Comparison of ENCODE assay signal across 9 cellular contexts in the genomic region with DNA sequence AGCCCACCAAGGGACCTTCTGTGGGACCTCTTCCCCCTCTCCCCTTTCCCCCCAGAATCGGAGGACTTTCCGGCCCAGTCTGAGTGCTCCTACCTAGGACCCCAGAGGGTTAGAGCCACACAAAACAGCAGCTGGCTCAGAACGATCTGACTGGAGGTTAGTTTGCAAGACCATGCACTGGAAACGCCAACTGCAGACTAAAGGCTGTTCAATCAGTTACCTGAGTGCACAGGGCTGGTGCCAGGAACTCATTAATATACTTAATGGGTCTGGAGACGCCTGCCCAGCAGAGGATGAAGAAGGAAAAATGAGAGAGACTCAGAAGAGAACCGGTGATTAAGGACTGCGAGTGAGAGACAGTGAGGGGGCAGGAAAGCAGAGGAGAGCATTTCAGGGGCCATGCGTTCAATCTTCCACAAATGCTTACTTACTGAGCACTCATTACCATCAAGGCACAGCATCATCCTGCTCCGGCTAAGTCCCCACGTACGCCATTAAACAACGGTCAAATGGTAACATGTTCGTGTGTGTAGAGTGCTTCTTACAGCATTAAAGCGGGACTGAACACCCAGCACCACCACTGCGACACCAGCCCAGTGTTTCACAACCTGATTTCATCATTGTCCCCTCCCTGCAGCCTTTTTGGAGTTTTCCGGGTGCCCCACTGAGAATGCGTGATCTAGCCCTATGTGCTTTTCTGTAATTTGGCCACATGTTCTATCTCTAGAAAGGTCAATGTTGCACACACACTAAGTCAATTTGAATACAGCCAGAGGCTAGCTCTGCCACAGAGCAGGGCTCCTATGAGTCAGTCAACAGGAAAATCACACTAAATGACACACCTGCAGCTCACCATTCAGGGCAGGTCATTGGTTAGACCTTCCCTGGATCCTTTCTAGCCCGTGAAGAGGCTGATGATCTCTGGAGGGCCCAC. TPM values are rescaled to one million over a fixed set of nuclear protein-coding genes. Genes with fewer than 3 reads are reported as not detected.
DNase-seq lines count a peak whose midpoint lies in the region; ATAC-seq, FAIRE-seq and TF ChIP-seq lines count a peak whose summit lies in the region.
"Had no signal": no experiment of that assay in that cellular context is flagged by ENCODE, and none has a peak within 500 bp of the region (broad histone marks: within the 10 kb centered on the region; RNA-seq: fewer than 3 reads in every experiment).

No MANE protein-coding gene starts in this region.

- H3K36me3 ChIP-seq in HCT116 (ENCODE audit: control insufficient read depth in 1 of 2, insufficient read depth in 2 of 2, low read length in 2 of 2) (peaks cover 79 to 87% of the 10 kb centered on the region in 2 experiments), H1 (ENCODE audit: control insufficient read depth in 2 of 4, insufficient read depth in 4 of 4, low read length in 3 of 4) (peaks cover 61 to 98% (median 89%) of the 10 kb centered on the region in 4 experiments), osteoblast (ENCODE audit: insufficient read depth, low read length) (peaks cover 97% of the 10 kb centered on the region)

- no peaks in the 10 kb centered on the region for H3K9me2 ChIP-seq in HCT116 (ENCODE audit: insufficient read depth)

- peaks cover 10% of the 10 kb centered on the region for H3K79me1 ChIP-seq in H1 (ENCODE audit: low read depth, low read length)

- no peaks in the 10 kb centered on the region for H3K23me2 ChIP-seq in H1 (ENCODE audit: low read depth, low read length)

- H3K4ac ChIP-seq in H1 (replicated peaks; ENCODE audit: insufficient read length, low read depth, low read length) = no peak overlapping the region

- POLR2A ChIA-PET in HCT116 (lab: Charles Lee) = no interaction called here
- POLR2A ChIA-PET in H1 (lab: Charles Lee; ENCODE audit: partially characterized antibody) = interaction anchor here (0.7 to 39.6 kb wide), 6 partner anchors 1 to 138 kb away, joined by 3 to 880 read pairs (median 4); partner anchors contain the start of gene ENO1

- H2AFZ ChIP-seq in HCT116 (ENCODE audit: low read depth, low read length, poor library complexity, severe bottlenecking) = no peak overlapping the region
- no peak overlapping the region for H2AFZ ChIP-seq in H1 (ENCODE audit: low read length)
- no peak overlapping the region for H2AFZ ChIP-seq in osteoblast (ENCODE audit: low read length)

- BruUV-seq in HCT116 (replicated peaks; lab: Mats Ljungman, UMichigan) = no TSS peak

- no peak overlapping the region for H4K5ac ChIP-seq in H1 (ENCODE audit: insufficient read length, low read depth, low read length)

- H3K23ac ChIP-seq in H1 (ENCODE audit: insufficient read length) = no peak overlapping the region

- TF ChIP-seq RAD21 in HCT116 (IDR thresholded peaks at IDR 0.05; ENCODE audit: low read depth) (no peak), H1 (IDR thresholded peaks at IDR 0.05 in 1 of 2, conservative IDR thresholded peaks at IDR 0.05 in 1 of 2; ENCODE audit: low read depth in 2 of 2, low read length in 2 of 2) (no peak)

- H3K79me2 ChIP-seq in HCT116 (ENCODE audit: insufficient read depth, low read length) (peaks cover 98% of the 10 kb centered on the region), H1 (ENCODE audit: control insufficient read depth in 1 of 2, insufficient read depth in 2 of 2, low read length in 2 of 2) (peaks cover 19 to 69% of the 10 kb centered on the region in 2 experiments), osteoblast (ENCODE audit: insufficient read depth, low read length) (peaks cover 76% of the 10 kb centered on the region)

- H3K9me3 ChIP-seq in HCT116 (ENCODE audit: control insufficient read depth in 1 of 2, insufficient read depth in 1 of 2, low read depth in 1 of 2, low read length in 2 of 2) (no peaks in the 10 kb centered on the region), H1 (ENCODE audit: insufficient read depth in 2 of 2, low read depth in 1 of 2, low read length in 1 of 2) (no peaks in the 10 kb centered on the region), osteoblast (ENCODE audit: low read depth, low read length) (no peaks in the 10 kb centered on the region)
- H3K9me3 ChIP-seq: body of pancreas had no signal

- H2BK12ac ChIP-seq in H1 (ENCODE audit: low read depth, low read length) = no peak overlapping the region

- no peak overlapping the region for H2AK5ac ChIP-seq in H1 (ENCODE audit: low read depth, low read length)

- RAD21 ChIA-PET in HCT116 (lab: Charles Lee; ENCODE audit: low non-redundant PET in 1 of 2, low total read pairs in 2 of 2, uncharacterized antibody in 2 of 2, unreplicated experiment in 2 of 2) = no interaction called here

- intact Hi-C loops in HCT116 (cut with micrococcal nuclease) = loop anchor here (5.0 kb wide), 1 partner anchor 116 kb away; no protein-coding TSS in a partner anchor

- DNase-seq in HCT116 (ENCODE audit: low read depth, low spot score) (no peak), RKO (ENCODE audit: low spot score) (peak; percentile 56), H1 (ENCODE audit: low read depth in 1 of 2, low spot score in 2 of 2) (no peak), osteoblast (ENCODE audit: insufficient read length, low spot score, missing footprints) (no peak), ureter (ENCODE audit: low spot score) (no peak), HuH-7 (ENCODE audit: low spot score) (no peak), H54 (ENCODE audit: insufficient read length, low spot score) (no peak)

- no peak overlapping the region for H4K8ac ChIP-seq in H1 (ENCODE audit: extremely low read depth, insufficient read depth, low read length)

- TF ChIP-seq EP300 in H1 (IDR thresholded peaks at IDR 0.05; ENCODE audit: borderline replicate concordance in 1 of 2, low read depth in 2 of 2, low read length in 2 of 2) = no peak

- ATAC-seq in HCT116 (no peak), HG03097 (IDR thresholded peaks at IDR 0.05; ENCODE audit: low FRiP score, unreplicated experiment) (no peak)

- peaks cover 35 to 63% of the 10 kb centered on the region in 2 experiments for H3K4me1 ChIP-seq in HCT116 (ENCODE audit: control insufficient read depth in 1 of 2, insufficient read depth in 2 of 2, low read length in 2 of 2)
- H3K4me1 ChIP-seq in H1 (replicated peaks in 1 of 4; ENCODE audit: control insufficient read depth in 3 of 4, insufficient read depth in 4 of 4, low read length in 3 of 4) = peaks cover 12 to 28% (median 16%) of the 10 kb centered on the region in 4 experiments
- peaks cover 70% of the 10 kb centered on the region for H3K4me1 ChIP-seq in osteoblast (ENCODE audit: insufficient read depth, low read length)

- H3K27ac ChIP-seq in HCT116 (ENCODE audit: low read depth, low read length) (peak overlapping the region; percentile 99), H1 (ENCODE audit: low read depth, low read length) (peak overlapping the region; percentile 48), osteoblast (ENCODE audit: low read depth, low read length) (peak overlapping the region; percentile 62)
- H3K27ac ChIP-seq: body of pancreas had no signal

- H4K91ac ChIP-seq in H1 (replicated peaks; ENCODE audit: insufficient read length, low read length) = no peak overlapping the region

- TF ChIP-seq POLR2A in HCT116 (IDR thresholded peaks at IDR 0.05; ENCODE audit: borderline replicate concordance, extremely low read depth, insufficient read depth, insufficient read length) (no peak), H1 (IDR thresholded peaks at IDR 0.05; ENCODE audit: control extremely low read depth in 1 of 2, low read depth in 2 of 2, low read length in 2 of 2) (peak; percentile 22 to 70), H54 (IDR thresholded peaks at IDR 0.05; ENCODE audit: low read depth, low read length) (no peak)

- H3K14ac ChIP-seq in H1 (ENCODE audit: insufficient read length) = no peak overlapping the region

- FAIRE-seq in H1 (lab: Jason Lieb, UNC) (no peak), H54 (lab: Jason Lieb, UNC) (no peak)

- H2BK5ac ChIP-seq in H1 (ENCODE audit: low read depth, low read length) = no peak overlapping the region

- no peak overlapping the region for H2BK20ac ChIP-seq in H1 (ENCODE audit: low read length)

- TF ChIP-seq CTCF in HCT116 (IDR thresholded peaks at IDR 0.05 in 2 of 3, conservative IDR thresholded peaks at IDR 0.05 in 1 of 3; ENCODE audit: borderline replicate concordance in 1 of 3, insufficient read depth in 1 of 3, low read depth in 2 of 3, low read length in 2 of 3) (no peak), H1 (IDR thresholded peaks at IDR 0.05; ENCODE audit: control extremely low read depth in 1 of 3, insufficient read depth in 1 of 3, low read depth in 1 of 3, low read length in 3 of 3) (no peak), osteoblast (IDR thresholded peaks at IDR 0.05; ENCODE audit: extremely low read depth, low read depth, low read length) (no peak)

- 92% methylated on average over 16 of the region's 18 CpGs; no CpG with 5 or more reads in 1 of the 2 experiments for WGBS in H1 (ENCODE audit: extremely low coverage in 1 of 2, insufficient coverage in 1 of 2, insufficient read length in 1 of 2, insufficient replicate concordance in 2 of 2, low coverage in 1 of 2, low lambda C conversion rate in 2 of 2, missing lambda C conversion rate in 1 of 2), 2 experiments

- H3K56ac ChIP-seq in H1 (replicated peaks; ENCODE audit: insufficient read length, low read depth, low read length) = no peak overlapping the region

- H3K27me3 ChIP-seq in HCT116 (ENCODE audit: insufficient read depth, low read length) (no peaks in the 10 kb centered on the region), H1 (replicated peaks in 1 of 4; ENCODE audit: control insufficient read depth in 3 of 4, extremely low read depth in 1 of 4, insufficient read depth in 3 of 4, low read length in 3 of 4) (no peaks in the 10 kb centered on the region), osteoblast (ENCODE audit: insufficient read depth, low read length) (no peaks in the 10 kb centered on the region)
- H3K27me3 ChIP-seq: body of pancreas had no signal

- H4K20me1 ChIP-seq in HCT116 (ENCODE audit: insufficient read depth) (peaks cover 82% of the 10 kb centered on the region), H1 (replicated peaks in 1 of 2; ENCODE audit: control insufficient read depth in 1 of 2, insufficient read depth in 2 of 2, low read length in 2 of 2) (peaks cover 41 to 42% of the 10 kb centered on the region in 2 experiments), osteoblast (ENCODE audit: insufficient read depth, low read length) (peaks cover 73% of the 10 kb centered on the region)

- CTCF ChIA-PET in HCT116 (lab: Charles Lee) (no interaction called here), H1 (lab: Charles Lee; ENCODE audit: partially characterized antibody) (interaction anchor here (0.6 to 5.2 kb wide), 8 partner anchors 8 to 248 kb away, joined by 3 to 47 read pairs (median 4); no protein-coding TSS in a partner anchor)

- H3K4me2 ChIP-seq in HCT116 (ENCODE audit: low read length) (no peak overlapping the region), H1 (ENCODE audit: insufficient read depth in 1 of 2, low read depth in 2 of 2, low read length in 2 of 2) (no peak overlapping the region), osteoblast (ENCODE audit: insufficient read depth, low read length) (peak overlapping the region; percentile 36)

- H3K18ac ChIP-seq in H1 (ENCODE audit: extremely low read depth, low read length) = no peak overlapping the region

- no peak overlapping the region for H3K9ac ChIP-seq in HCT116 (ENCODE audit: low read length)
- H3K9ac ChIP-seq in H1 (replicated peaks in 1 of 4; ENCODE audit: extremely low read depth in 1 of 4, low read depth in 3 of 4, low read length in 3 of 4) = no peak overlapping the region

- H2BK15ac ChIP-seq in H1 (ENCODE audit: low read length) = no peak overlapping the region

- H2BK120ac ChIP-seq in H1 (replicated peaks; ENCODE audit: low read depth, low read length) = no peak overlapping the region

- no peak overlapping the region for H3K4me3 ChIP-seq in HCT116 (replicated peaks in 1 of 2; ENCODE audit: low read depth in 1 of 2, low read length in 2 of 2)
- H3K4me3 ChIP-seq in H1 (ENCODE audit: extremely low read depth in 1 of 4, insufficient read depth in 2 of 4, low read depth in 3 of 4, low read length in 4 of 4) = no peak overlapping the region
- H3K4me3 ChIP-seq in osteoblast (ENCODE audit: insufficient read depth, low read length) = no peak overlapping the region
- H3K4me3 ChIP-seq: body of pancreas had no signal

RNA-seq across cellular contexts. Expression of gene ENO1, which starts 7.6 kb away (rescaled TPM):
- 2,334 TPM for total RNA-seq in HCT116 (2021; ENCODE audit: unreplicated experiment)
- 4,054 and 4,544 TPM in 2 replicates for polyA plus RNA-seq in HCT116 (2012)
- total RNA-seq in H1 (2021; fragmentation: NEBNext Ultra II Directional; extraction: Animal tissue kit (Norgen Biotek cat#: 25700)) = 2,080 and 2,117 TPM in 2 replicates
- polyA plus RNA-seq in H1 (2011; rRNA removed) = 1,763 and 2,059 TPM in 2 replicates
- polyA plus RNA-seq in H1 (2011; cell fraction: cytosol; rRNA removed) = 2,358 TPM
- polyA plus RNA-seq in H1 (2011; cell fraction: nucleus; rRNA removed) = 2,405 TPM
- 1,870 to 2,736 TPM (median 2,687 TPM) in 4 replicates for polyA plus RNA-seq in H1 (2012, experiment 1 of 2)
- 3,551 TPM for polyA plus RNA-seq in H1 (2012, experiment 2 of 2)
- 1,002 TPM for polyA plus RNA-seq in H1 (2013, experiment 1 of 2)
- 997 TPM for polyA plus RNA-seq in H1 (2013, experiment 2 of 2)
- 2,726 and 2,920 TPM in 2 replicates for polyA minus RNA-seq in H1 (2011; rRNA and poly(A)+ RNA removed)
- 1,825 TPM for polyA minus RNA-seq in H1 (2011; cell fraction: cytosol; rRNA and poly(A)+ RNA removed)
- 812 TPM for polyA minus RNA-seq in H1 (2011; cell fraction: nucleus; rRNA and poly(A)+ RNA removed)
- 1,079 and 1,591 TPM in 2 replicates for total RNA-seq in osteoblast
- 726 TPM for total RNA-seq in ureter

RNA-seq across cellular contexts. Expression of gene RERE, which starts 53.4 kb away (rescaled TPM):
- 40.6 TPM for total RNA-seq in HCT116 (2021; ENCODE audit: unreplicated experiment)
- polyA plus RNA-seq in HCT116 (2012) = 17.0 and 18.3 TPM in 2 replicates
- total RNA-seq in H1 (2021; fragmentation: NEBNext Ultra II Directional; extraction: Animal tissue kit (Norgen Biotek cat#: 25700)) = 126 and 142 TPM in 2 replicates
- 15.3 and 17.5 TPM in 2 replicates for polyA plus RNA-seq in H1 (2011; rRNA removed)
- polyA plus RNA-seq in H1 (2011; cell fraction: cytosol; rRNA removed) = 10.6 TPM
- 92.6 TPM for polyA plus RNA-seq in H1 (2011; cell fraction: nucleus; rRNA removed)
- polyA plus RNA-seq in H1 (2012, experiment 1 of 2) = 63.0 to 85.2 TPM (median 68.9 TPM) in 4 replicates
- 48.9 TPM for polyA plus RNA-seq in H1 (2012, experiment 2 of 2)
- polyA plus RNA-seq in H1 (2013, experiment 1 of 2) = 54.3 TPM
- polyA plus RNA-seq in H1 (2013, experiment 2 of 2) = 52.9 TPM
- polyA minus RNA-seq in H1 (2011; rRNA and poly(A)+ RNA removed) = 140 and 169 TPM in 2 replicates
- 66.2 TPM for polyA minus RNA-seq in H1 (2011; cell fraction: cytosol; rRNA and poly(A)+ RNA removed)
- 188 TPM for polyA minus RNA-seq in H1 (2011; cell fraction: nucleus; rRNA and poly(A)+ RNA removed)
- total RNA-seq in osteoblast = 53.0 and 55.0 TPM in 2 replicates
- total RNA-seq in ureter = 215 TPM

Comparison
In these comparisons a context has a peak if more than half of its experiments do, and no peak if none do; other contexts are left out.
1. H3K27ac ChIP-seq: peak in every context shown above with its lines; median percentile 99 in HCT116; 62 in osteoblast; 48 in H1.
2. POLR2A ChIP-seq: peak in H1 (2 of 2); none in HCT116 (single experiment) and H54 (single experiment).
3. Of the 16 proteins assayed by ChIP-seq in both H1 and HCT116: peak only in H1: POLR2A; only in HCT116: none; in both: POLR2AphosphoS5; in neither: 14.